In the genomic region with DNA sequence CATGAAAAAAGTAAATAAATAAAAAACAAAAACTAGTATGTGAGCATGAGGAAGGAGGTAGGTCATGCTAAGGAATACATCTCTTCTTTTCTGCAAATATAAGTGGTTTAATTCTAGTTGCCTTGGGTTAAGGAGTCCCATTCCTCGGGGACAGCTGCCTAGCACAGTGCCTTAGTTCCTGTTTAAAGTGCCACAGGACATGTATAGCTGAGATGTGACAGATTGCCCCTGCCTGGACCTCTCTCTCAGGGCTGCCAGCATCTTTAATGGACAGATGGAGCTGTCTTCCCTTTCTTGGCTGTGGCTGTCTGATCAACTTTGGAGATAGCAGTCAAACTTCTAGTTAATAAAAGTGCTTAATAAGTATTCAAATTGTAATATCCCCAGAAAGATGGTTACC, we compare ENCODE assay signal across 29 cellular contexts.
"Had no signal": no experiment of that assay in that cellular context is flagged by ENCODE, and none has a peak within 500 bp of the region (broad histone marks: within the 10 kb centered on the region; RNA-seq: fewer than 3 reads in every experiment).

No MANE protein-coding gene starts in this region.

- H3K4me3 Mint-ChIP-seq: immature natural killer cell; naive thymus-derived CD8-positive, alpha-beta T cell; nephron; neural crest cell; stimulated activated naive B cell treated with anti-CD40 and anti-IgM and Interleukin-4, amounts not matched to agents 10 μg/mL and 1 μg/mL and 100 μg/mL, for 72 hours had no signal

- H3K27me3 ChIP-seq: left lung, ovary, stomach, tibial artery, upper lobe of right lung had no signal

- H3K4me1 Mint-ChIP-seq: immature natural killer cell; naive thymus-derived CD8-positive, alpha-beta T cell; nephron; neural crest cell; stimulated activated naive B cell treated with anti-CD40 and anti-IgM and Interleukin-4, amounts not matched to agents 10 μg/mL and 1 μg/mL and 100 μg/mL, for 72 hours had no signal

- H3K27ac ChIP-seq: left lung, lower lobe of right lung, ovary, stomach, thoracic aorta, tibial artery, upper lobe of right lung had no signal

- H3K9me3 ChIP-seq: ovary, thoracic aorta had no signal

- H3K27ac Mint-ChIP-seq: nephron; progenitor cell of endocrine pancreas; stimulated activated naive B cell treated with anti-CD40 and anti-IgM and Interleukin-4, amounts not matched to agents 10 μg/mL and 1 μg/mL and 100 μg/mL, for 72 hours had no signal

- H3K27me3 Mint-ChIP-seq: naive thymus-derived CD8-positive, alpha-beta T cell; progenitor cell of endocrine pancreas; stimulated activated naive B cell treated with anti-CD40 and anti-IgM and Interleukin-4, amounts not matched to agents 10 μg/mL and 1 μg/mL and 100 μg/mL, for 72 hours had no signal

- H3K36me3 ChIP-seq: left lung, lower lobe of right lung, ovary, stomach, thoracic aorta, upper lobe of right lung had no signal

- H3K4me1 ChIP-seq: left lung, lower lobe of right lung, stomach, tibial artery, upper lobe of right lung had no signal

- DNase-seq: hypothalamus; immature natural killer cell; kidney; left colon; left lung; lower lobe of right lung; mammary epithelial cell; mesenchymal stem cell; naive thymus-derived CD8-positive, alpha-beta T cell; nucleus accumbens; ovary; retina; right cardiac atrium; stimulated activated CD4-positive, alpha-beta T cell treated with anti-CD3 and anti-CD28 coated beads, Interleukin-12 subunit alpha, Interleukin-12 subunit beta, amount 100 ng/mL, for 4 hours; stimulated activated CD4-positive, alpha-beta T cell treated with anti-CD3 and anti-CD28 coated beads, Interleukin-15, amount 100 ng/mL, for 24 hours; stimulated activated CD4-positive, alpha-beta T cell treated with anti-CD3 and anti-CD28 coated beads, Interleukin-2, amount 100 ng/mL, for 24 hours; stimulated activated CD4-positive, alpha-beta T cell treated with anti-CD3 and anti-CD28 coated beads, Interleukin-4, amount 100 ng/mL, for 1 hour; stimulated activated naive B cell treated with anti-CD40 and anti-IgM and Interleukin-4, amounts not matched to agents 10 μg/mL and 1 μg/mL and 100 μg/mL, for 72 hours; stimulated activated naive CD8-positive, alpha-beta T cell treated with anti-CD3 and anti-CD28 coated beads, Interleukin-15, Interleukin-2, amounts not matched to agents 100 U/mL and 50 U/mL, for 24 hours; stomach; tibial artery; trophoblast cell; upper lobe of right lung had no signal

- H3K4me3 ChIP-seq: left lung, lower lobe of right lung, ovary, skin epidermis, stomach, thoracic aorta, tibial artery, upper lobe of right lung had no signal

- ATAC-seq: left colon; left lung; lower lobe of right lung; naive thymus-derived CD8-positive, alpha-beta T cell; right cardiac atrium; sciatic nerve; stimulated activated naive B cell treated with anti-CD40 and anti-IgM and Interleukin-4, amounts not matched to agents 10 μg/mL and 1 μg/mL and 100 μg/mL, for 72 hours; stimulated activated naive CD8-positive, alpha-beta T cell treated with anti-CD3 and anti-CD28 coated beads, Interleukin-15, Interleukin-2, amounts not matched to agents 100 U/mL and 50 U/mL, for 24 hours; upper lobe of right lung had no signal
